ENCODE assay signal across 10 cellular contexts in the genomic region with DNA sequence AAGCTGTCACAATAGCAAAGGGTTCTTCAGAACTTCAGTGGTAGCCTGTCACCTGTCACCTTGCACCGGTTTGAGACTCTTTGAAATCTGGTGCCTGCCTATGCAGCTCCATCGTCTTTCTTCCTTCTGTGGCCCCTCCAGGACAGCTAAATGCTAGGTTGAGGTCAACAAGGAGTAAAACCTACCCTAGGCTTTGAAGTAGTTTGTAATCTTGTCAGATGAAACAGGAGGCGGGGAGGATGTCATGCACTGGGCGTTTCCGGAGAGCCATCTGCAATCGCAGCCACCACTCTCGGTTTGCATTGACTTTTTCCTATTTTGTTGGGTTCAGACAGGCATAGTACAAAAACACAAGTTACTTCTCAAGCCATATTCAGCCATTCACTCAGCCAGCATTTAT.
DNase-seq lines count a peak whose midpoint lies in the region; ATAC-seq, FAIRE-seq and TF ChIP-seq lines count a peak whose summit lies in the region.
"Had no signal": no experiment of that assay in that cellular context is flagged by ENCODE, and none has a peak within 500 bp of the region (broad histone marks: within the 10 kb centered on the region; RNA-seq: fewer than 3 reads in every experiment).

No MANE protein-coding gene starts in this region.

- H3K18ac ChIP-seq in H9 (ENCODE audit: insufficient read length, low read depth, low read length), result no peak overlapping the region

- no peak overlapping the region for H3K4me3 ChIP-seq in cardiac muscle cell
- H3K4me3 ChIP-seq: hepatocyte, SK-N-MC had no signal

- no peak overlapping the region for H4K8ac ChIP-seq in H9 (replicated peaks; ENCODE audit: insufficient read length, low read depth, low read length)

- H3K4me1 Mint-ChIP-seq in activated CD4-positive, alpha-beta memory T cell treated with anti-CD3 and anti-CD28 coated beads, Interleukin-2, amount 10 ng/mL, durations not matched to agents 7 days and 5 days, result peaks cover 27% of the 10 kb centered on the region
- peaks cover 84% of the 10 kb centered on the region for H3K4me1 Mint-ChIP-seq in stimulated activated memory B cell treated with anti-CD40 and anti-IgM and Interleukin-4, amounts not matched to agents 10 μg/mL and 1 μg/mL and 100 μg/mL, for 72 hours
- peaks cover 13 to 18% of the 10 kb centered on the region in 2 experiments for H3K4me1 Mint-ChIP-seq in H9

- WGBS in H9 (ENCODE audit: extremely low coverage, insufficient read length, low lambda C conversion rate), result no CpG with 5 or more reads among the region's 7 CpGs

- POLR2A ChIA-PET in activated CD4-positive, alpha-beta memory T cell treated with anti-CD3 and anti-CD28 coated beads, Interleukin-2, amount 10 ng/mL, durations not matched to agents 7 days and 5 days (lab: Charles Lee), result interaction anchor here (1.4 kb wide), 1 partner anchor 853 kb away, joined by 6 read pairs; no protein-coding TSS in a partner anchor

- no peak overlapping the region for H2AFZ ChIP-seq in H9 (ENCODE audit: low read length)
- H2AFZ ChIP-seq: hepatocyte had no signal

- no peaks in the 10 kb centered on the region for H3K79me2 ChIP-seq in H9 (ENCODE audit: insufficient read depth, low read length)
- H3K79me2 ChIP-seq: hepatocyte had no signal

- H2AK5ac ChIP-seq in H9 (ENCODE audit: insufficient read length, low read length), result no peak overlapping the region

- H3K14ac ChIP-seq in H9 (ENCODE audit: insufficient read depth, low read length), result no peak overlapping the region

- TF ChIP-seq CTCF in cardiac muscle cell (IDR thresholded peaks at IDR 0.05; ENCODE audit: low read depth, low read length), result no peak
- TF ChIP-seq CTCF in H9 (conservative IDR thresholded peaks at IDR 0.05), result no peak

- H3K9ac ChIP-seq in H9 (ENCODE audit: extremely low read depth, insufficient read length, low read length), result no peak overlapping the region

- no peak overlapping the region for H2BK12ac ChIP-seq in H9 (ENCODE audit: insufficient read length, low read depth, low read length)

- H3K27me3 Mint-ChIP-seq in activated CD4-positive, alpha-beta memory T cell treated with anti-CD3 and anti-CD28 coated beads, Interleukin-2, amount 10 ng/mL, durations not matched to agents 7 days and 5 days, result peaks cover 9% of the 10 kb centered on the region
- no peaks in the 10 kb centered on the region for H3K27me3 Mint-ChIP-seq in stimulated activated memory B cell treated with anti-CD40 and anti-IgM and Interleukin-4, amounts not matched to agents 10 μg/mL and 1 μg/mL and 100 μg/mL, for 72 hours
- peaks cover 4% of the 10 kb centered on the region; the same call in 1 of the 2 replicates for H3K27me3 Mint-ChIP-seq in H9 (ENCODE audit: low read depth)

- H3K36me3 ChIP-seq in cardiac muscle cell, result no peaks in the 10 kb centered on the region

- no peaks in the 10 kb centered on the region for H3K79me1 ChIP-seq in H9 (ENCODE audit: insufficient read depth, low read depth, low read length, poor library complexity, severe bottlenecking)

- H3K27me3 ChIP-seq in cardiac muscle cell (no peaks in the 10 kb centered on the region), H9 (ENCODE audit: insufficient read depth, low read length) (no peaks in the 10 kb centered on the region)

- no peak overlapping the region for H3K56ac ChIP-seq in H9 (ENCODE audit: insufficient read length, low read depth, low read length)

- H4K5ac ChIP-seq in H9 (ENCODE audit: insufficient read length, low read depth, low read length), result no peak overlapping the region

- peaks cover 12% of the 10 kb centered on the region for H3K9me3 Mint-ChIP-seq in activated CD4-positive, alpha-beta memory T cell treated with anti-CD3 and anti-CD28 coated beads, Interleukin-2, amount 10 ng/mL, durations not matched to agents 7 days and 5 days
- peaks cover 7% of the 10 kb centered on the region for H3K9me3 Mint-ChIP-seq in stimulated activated memory B cell treated with anti-CD40 and anti-IgM and Interleukin-4, amounts not matched to agents 10 μg/mL and 1 μg/mL and 100 μg/mL, for 72 hours
- peaks cover 25 to 26% of the 10 kb centered on the region in 2 experiments for H3K9me3 Mint-ChIP-seq in H9

- no peak overlapping the region for H2BK5ac ChIP-seq in H9 (ENCODE audit: insufficient read length, low read length)

- H3K4me1 ChIP-seq in cardiac muscle cell (ENCODE audit: low read depth) (peaks cover 6% of the 10 kb centered on the region), H9 (ENCODE audit: insufficient read depth, low read length) (no peaks in the 10 kb centered on the region; the same call in 1 of the 2 replicates)

- H3K9me3 ChIP-seq in cardiac muscle cell (ENCODE audit: low read depth) (no peaks in the 10 kb centered on the region), H9 (ENCODE audit: control insufficient read depth, low read depth, low read length) (peaks cover 19% of the 10 kb centered on the region)

- H3K4ac ChIP-seq in H9 (ENCODE audit: low read depth, low read length), result no peak overlapping the region

- intact Hi-C loops in left ventricle myocardium superior (cut with micrococcal nuclease), result no loop called here

- DNase-seq in cardiac muscle cell (ENCODE audit: low read depth in 1 of 2, low spot score in 1 of 2) (peak in 1 of 2 donors; percentile 54), left ventricle myocardium superior (no peak), cerebellar nuclear complex (lab: John Stamatoyannopoulos, UW) (no peak), H9 (no peak), H54 (ENCODE audit: insufficient read length, low spot score) (no peak)
- DNase-seq in activated CD4-positive, alpha-beta memory T cell treated with anti-CD3 and anti-CD28 coated beads, Interleukin-2, amount 10 ng/mL, durations not matched to agents 7 days and 5 days, result peak; percentile 27

- no peak overlapping the region for H3K4me2 ChIP-seq in H9 (ENCODE audit: insufficient read depth, insufficient read length, low read length)

- no peak overlapping the region for H2BK120ac ChIP-seq in H9 (ENCODE audit: low read depth, low read length, poor library complexity, severe bottlenecking)

- H2BK15ac ChIP-seq in H9 (ENCODE audit: low read depth, low read length), result no peak overlapping the region

- no peak overlapping the region for H3K23ac ChIP-seq in H9 (ENCODE audit: insufficient read length, low read depth, low read length)

- no peak for ATAC-seq in left ventricle myocardium superior
- ATAC-seq in HG02870 (IDR thresholded peaks at IDR 0.05; ENCODE audit: unreplicated experiment), result peak; percentile 33
- ATAC-seq in stimulated activated memory B cell treated with anti-CD40 and anti-IgM and Interleukin-4, amounts not matched to agents 10 μg/mL and 1 μg/mL and 100 μg/mL, for 72 hours, result no peak

- H4K20me1 ChIP-seq in H9 (ENCODE audit: control insufficient read depth, insufficient read depth, insufficient read length), result no peaks in the 10 kb centered on the region

- H4K91ac ChIP-seq in H9 (ENCODE audit: insufficient read length, low read depth, low read length), result no peak overlapping the region

- FAIRE-seq in H54 (lab: Jason Lieb, UNC), result no peak

- no peak overlapping the region for H2BK20ac ChIP-seq in H9 (ENCODE audit: low read depth, low read length, poor library complexity, severe bottlenecking)

- TF ChIP-seq POLR2A in H54 (IDR thresholded peaks at IDR 0.05; ENCODE audit: low read depth, low read length), result no peak

- CTCF ChIA-PET in activated CD4-positive, alpha-beta memory T cell treated with anti-CD3 and anti-CD28 coated beads, Interleukin-2, amount 10 ng/mL, durations not matched to agents 7 days and 5 days (lab: Charles Lee), result interaction anchor here (0.6 to 3.4 kb wide), 9 partner anchors 26 to 1144 kb away, joined by 3 to 17 read pairs (median 3); a partner anchor contains a TSS

- no peaks in the 10 kb centered on the region for H3K36me3 Mint-ChIP-seq in activated CD4-positive, alpha-beta memory T cell treated with anti-CD3 and anti-CD28 coated beads, Interleukin-2, amount 10 ng/mL, durations not matched to agents 7 days and 5 days (ENCODE audit: low read depth)
- peaks cover 6% of the 10 kb centered on the region for H3K36me3 Mint-ChIP-seq in stimulated activated memory B cell treated with anti-CD40 and anti-IgM and Interleukin-4, amounts not matched to agents 10 μg/mL and 1 μg/mL and 100 μg/mL, for 72 hours
- peaks cover 15 to 21% (median 17%) of the 10 kb centered on the region in 3 experiments for H3K36me3 Mint-ChIP-seq in H9 (ENCODE audit: insufficient read depth in 1 of 3, low read depth in 3 of 3)

- H3K4me3 Mint-ChIP-seq in activated CD4-positive, alpha-beta memory T cell treated with anti-CD3 and anti-CD28 coated beads, Interleukin-2, amount 10 ng/mL, durations not matched to agents 7 days and 5 days, result no peak overlapping the region
- peak overlapping the region; percentile 25 for H3K4me3 Mint-ChIP-seq in stimulated activated memory B cell treated with anti-CD40 and anti-IgM and Interleukin-4, amounts not matched to agents 10 μg/mL and 1 μg/mL and 100 μg/mL, for 72 hours
- no peak overlapping the region for H3K4me3 Mint-ChIP-seq in H9

- H3K27ac ChIP-seq in cardiac muscle cell, result peak overlapping the region; percentile 70
- no peak overlapping the region for H3K27ac ChIP-seq in H9 (ENCODE audit: insufficient read length, low read depth, low read length)
- H3K27ac ChIP-seq: SK-N-MC had no signal

- no peaks in the 10 kb centered on the region for H3K23me2 ChIP-seq in H9 (ENCODE audit: insufficient read length, low read depth, low read length, poor library complexity, severe bottlenecking)

- no peak overlapping the region for H3T11ph ChIP-seq in H9 (ENCODE audit: low read length)

- H3K27ac Mint-ChIP-seq in activated CD4-positive, alpha-beta memory T cell treated with anti-CD3 and anti-CD28 coated beads, Interleukin-2, amount 10 ng/mL, durations not matched to agents 7 days and 5 days, result no peak overlapping the region
- peak overlapping the region; percentile 21 for H3K27ac Mint-ChIP-seq in stimulated activated memory B cell treated with anti-CD40 and anti-IgM and Interleukin-4, amounts not matched to agents 10 μg/mL and 1 μg/mL and 100 μg/mL, for 72 hours
- no peak overlapping the region for H3K27ac Mint-ChIP-seq in H9
